1 cellular context compared by ENCODE assay signal in genomic region chr22:22731374-22731676, GRCh38.
TF ChIP-seq lines count a peak whose summit lies in the region.

No MANE protein-coding gene starts in this region.

TF ChIP-seq in K562, 482 proteins besides CTCF, POLR2A, EP300 and RAD21 (continued from another document):
- 0 out of 2 replicates have a peak, but pooled peaks have one; percentile 9 for TF ChIP-seq RERE (CRISPR knock-in tag; IDR thresholded peaks at IDR 0.05; ENCODE audit: borderline replicate concordance)
- no peak for TF ChIP-seq ZNF780A (CRISPR knock-in tag; IDR thresholded peaks at IDR 0.05)
- peak; percentile 71; the same call in 1 of the 2 replicates for TF ChIP-seq ZNF282 (CRISPR knock-in tag; IDR thresholded peaks at IDR 0.05)
- peak; percentile 58; the same call in 1 of the 2 replicates for TF ChIP-seq E2F1 (CRISPR knock-in tag; IDR thresholded peaks at IDR 0.05)
- no peak for TF ChIP-seq TRIM24 (IDR thresholded peaks at IDR 0.05)
- 0 out of 2 replicates have a peak, but pooled peaks have one; percentile 12 for TF ChIP-seq MED1 (CRISPR knock-in tag; IDR thresholded peaks at IDR 0.05; ENCODE audit: borderline replicate concordance)
- TF ChIP-seq NR3C1 (CRISPR knock-in tag; IDR thresholded peaks at IDR 0.05), result peak; percentile 79
- TF ChIP-seq, protein P1, sequence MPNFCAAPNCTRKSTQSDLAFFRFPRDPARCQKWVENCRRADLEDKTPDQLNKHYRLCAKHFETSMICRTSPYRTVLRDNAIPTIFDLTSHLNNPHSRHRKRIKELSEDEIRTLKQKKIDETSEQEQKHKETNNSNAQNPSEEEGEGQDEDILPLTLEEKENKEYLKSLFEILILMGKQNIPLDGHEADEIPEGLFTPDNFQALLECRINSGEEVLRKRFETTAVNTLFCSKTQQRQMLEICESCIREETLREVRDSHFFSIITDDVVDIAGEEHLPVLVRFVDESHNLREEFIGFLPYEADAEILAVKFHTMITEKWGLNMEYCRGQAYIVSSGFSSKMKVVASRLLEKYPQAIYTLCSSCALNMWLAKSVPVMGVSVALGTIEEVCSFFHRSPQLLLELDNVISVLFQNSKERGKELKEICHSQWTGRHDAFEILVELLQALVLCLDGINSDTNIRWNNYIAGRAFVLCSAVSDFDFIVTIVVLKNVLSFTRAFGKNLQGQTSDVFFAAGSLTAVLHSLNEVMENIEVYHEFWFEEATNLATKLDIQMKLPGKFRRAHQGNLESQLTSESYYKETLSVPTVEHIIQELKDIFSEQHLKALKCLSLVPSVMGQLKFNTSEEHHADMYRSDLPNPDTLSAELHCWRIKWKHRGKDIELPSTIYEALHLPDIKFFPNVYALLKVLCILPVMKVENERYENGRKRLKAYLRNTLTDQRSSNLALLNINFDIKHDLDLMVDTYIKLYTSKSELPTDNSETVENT (CRISPR knock-in tag; IDR thresholded peaks at IDR 0.05), result no peak
- TF ChIP-seq ZNF143 (CRISPR knock-in tag; IDR thresholded peaks at IDR 0.05), result peak; percentile 1; the same call in 1 of the 2 replicates
